Comparison of ENCODE assay signal across 8 cellular contexts in the genomic region with DNA sequence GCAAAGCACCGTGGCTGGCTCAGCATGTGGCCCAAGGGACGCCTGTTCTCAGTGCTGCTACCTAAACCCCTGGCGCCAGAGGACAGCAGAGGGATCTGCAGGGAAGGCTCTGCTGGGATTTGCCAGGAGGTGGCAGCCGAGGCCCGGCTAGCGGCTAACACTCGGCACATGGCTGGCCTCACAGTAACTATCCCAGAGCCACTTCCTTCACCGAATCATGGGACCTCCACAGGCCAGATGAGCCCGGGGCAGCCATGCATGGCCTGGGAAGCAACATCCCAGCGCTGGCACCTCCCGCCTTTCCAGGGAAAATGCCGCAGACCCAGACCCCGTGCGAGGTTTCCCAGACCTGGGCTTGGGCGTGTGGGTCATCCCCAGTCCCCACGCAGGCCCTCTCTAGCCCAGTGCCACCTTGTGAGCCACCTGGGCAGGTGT. TPM values are rescaled to one million over a fixed set of nuclear protein-coding genes. Genes with fewer than 3 reads are reported as not detected.
DNase-seq lines count a peak whose midpoint lies in the region; ATAC-seq, FAIRE-seq and TF ChIP-seq lines count a peak whose summit lies in the region.

No MANE protein-coding gene starts in this region.

- in situ Hi-C loops in Panc1 (cut with HindIII; ENCODE audit: low pct_unique_long_range_greater_than_20kb, low sequenced_read_pairs) = no loop called here

- H3K27me3 ChIP-seq in A673 (replicated peaks; ENCODE audit: insufficient read depth, low read depth, low read length, poor library complexity) (no peaks in the 10 kb centered on the region), Panc1 (ENCODE audit: control insufficient read depth, insufficient read depth, low read length) (no peaks in the 10 kb centered on the region), testis (no peaks in the 10 kb centered on the region)

- H3K4me3 Mint-ChIP-seq in activated T-helper 17 cell treated with anti-CD3 and anti-CD28 coated beads, Interleukin-2, amount 50 U/mL, for 72 hours = no peak overlapping the region

- DNase-seq in A673 (ENCODE audit: low spot score) = peak; percentile 89
- peak; percentile 73 for DNase-seq in GM18507 (ENCODE audit: extremely low spot score, insufficient read length, low read depth)
- peak; percentile 72 for DNase-seq in Panc1 (ENCODE audit: low read depth, low spot score)
- peak; percentile 75 for DNase-seq in fibroblast of villous mesenchyme (ENCODE audit: low read depth)
- DNase-seq in non-pigmented ciliary epithelial cell (ENCODE audit: low read depth) = peak; percentile 43
- DNase-seq in testis = peak; percentile 87

- no peak overlapping the region for H3K27ac Mint-ChIP-seq in activated T-helper 17 cell treated with anti-CD3 and anti-CD28 coated beads, Interleukin-2, amount 50 U/mL, for 72 hours

- POLR2A ChIA-PET in A673 (lab: Charles Lee; ENCODE audit: low non-redundant PET) = no interaction called here
- POLR2A ChIA-PET in Panc1 (lab: Charles Lee) = no interaction called here

- no peaks in the 10 kb centered on the region for H3K4me1 Mint-ChIP-seq in activated T-helper 17 cell treated with anti-CD3 and anti-CD28 coated beads, Interleukin-2, amount 50 U/mL, for 72 hours

- no peaks in the 10 kb centered on the region for H3K9me3 Mint-ChIP-seq in activated T-helper 17 cell treated with anti-CD3 and anti-CD28 coated beads, Interleukin-2, amount 50 U/mL, for 72 hours

- intact Hi-C loops in A673 (cut with micrococcal nuclease; ENCODE audit: unreplicated experiment) (loop anchor here (1.0 to 5.0 kb wide), 3 partner anchors 129 to 414 kb away; no protein-coding TSS in a partner anchor), Panc1 (cut with micrococcal nuclease; ENCODE audit: unreplicated experiment) (loop anchor here (1.0 to 5.0 kb wide), 3 partner anchors 109 to 229 kb away; a partner anchor contains a TSS), testis (cut with DNase I; ENCODE audit: low total_unique reads) (loop anchor here (10.0 kb wide), 1 partner anchor 132 kb away; no protein-coding TSS in a partner anchor)

- no peak for TF ChIP-seq POLR2A in testis (IDR thresholded peaks at IDR 0.05)

- ATAC-seq in HG03103 (IDR thresholded peaks at IDR 0.05; ENCODE audit: low read depth, unreplicated experiment) (peak; percentile 90), Panc1 (peak; percentile 97)
- peak; percentile 94 for ATAC-seq in activated T-helper 17 cell treated with anti-CD3 and anti-CD28 coated beads, Interleukin-2, amount 50 U/mL, for 72 hours (replicated peaks)

- H3K4me1 ChIP-seq in A673 (ENCODE audit: insufficient read depth, low read length, poor library complexity, severe bottlenecking) (no peaks in the 10 kb centered on the region), Panc1 (ENCODE audit: control insufficient read depth, insufficient read depth, low read length) (peaks cover 8% of the 10 kb centered on the region), testis (no peaks in the 10 kb centered on the region)

- H3K36me3 ChIP-seq in A673 (ENCODE audit: insufficient read depth, low read length, poor library complexity, severe bottlenecking) (no peaks in the 10 kb centered on the region), Panc1 (ENCODE audit: control insufficient read depth, insufficient read depth, low read length) (no peaks in the 10 kb centered on the region), testis (ENCODE audit: low read depth, missing control alignments) (no peaks in the 10 kb centered on the region)

- CTCF ChIA-PET in A673 (lab: Charles Lee) = interaction anchor here (0.5 kb wide), 1 partner anchor 221 kb away, joined by 6 read pairs; no protein-coding TSS in a partner anchor
- CTCF ChIA-PET in Panc1 (lab: Charles Lee) = interaction anchor here (0.8 kb wide), 1 partner anchor 228 kb away, joined by 3 read pairs; no protein-coding TSS in a partner anchor

- H3K27me3 Mint-ChIP-seq in activated T-helper 17 cell treated with anti-CD3 and anti-CD28 coated beads, Interleukin-2, amount 50 U/mL, for 72 hours = no peaks in the 10 kb centered on the region

- 18 to 50% methylated on average over 3 to 16 of the region's 16 CpGs for WGBS in testis, 2 donors

- no TSS peak for BruUV-seq in A673 (replicated peaks; lab: Mats Ljungman, UMichigan)
- BruUV-seq in Panc1 (replicated peaks; lab: Mats Ljungman, UMichigan) = no TSS peak

- no peaks in the 10 kb centered on the region for H3K36me3 Mint-ChIP-seq in activated T-helper 17 cell treated with anti-CD3 and anti-CD28 coated beads, Interleukin-2, amount 50 U/mL, for 72 hours (ENCODE audit: low read depth)

- peak; percentile 72 for FAIRE-seq in GM18507 (lab: Jason Lieb, UNC)

- H3K4me3 ChIP-seq in A673 (ENCODE audit: low read depth, low read length, poor library complexity, severe bottlenecking) (no peak overlapping the region), Panc1 (ENCODE audit: low read depth in 2 of 2, low read length in 2 of 2) (no peak overlapping the region), fibroblast of villous mesenchyme (ENCODE audit: low read depth, low read length) (no peak overlapping the region), testis (no peak overlapping the region)

- H3K9me3 ChIP-seq in A673 (ENCODE audit: low read depth, low read length, poor library complexity, severe bottlenecking) = no peaks in the 10 kb centered on the region
- no peaks in the 10 kb centered on the region for H3K9me3 ChIP-seq in Panc1 (ENCODE audit: control insufficient read depth, insufficient read depth, low read depth, low read length)
- H3K9me3 ChIP-seq in testis = no peaks in the 10 kb centered on the region

- TF ChIP-seq CTCF in A673 (conservative IDR thresholded peaks at IDR 0.05; ENCODE audit: low read depth, low read length) (peak; percentile 96), Panc1 (IDR thresholded peaks at IDR 0.05) (peak; percentile 100), fibroblast of villous mesenchyme (IDR thresholded peaks at IDR 0.05; ENCODE audit: insufficient read depth, low read depth, low read length) (peak; percentile 98), testis (IDR thresholded peaks at IDR 0.05) (peak; percentile 86 to 88 (median 86))

- H3K27ac ChIP-seq in A673 (ENCODE audit: low read depth, low read length, poor library complexity, severe bottlenecking) = no peak overlapping the region
- peak overlapping the region; percentile 72 for H3K27ac ChIP-seq in Panc1 (ENCODE audit: low read length)
- H3K27ac ChIP-seq in testis = no peak overlapping the region

RNA-seq across cellular contexts. Expression of a gene that starts 36.4 kb away (rescaled TPM):
- total RNA-seq in A673 (2021) (13.1 and 18.2 TPM in 2 replicates), Panc1 (2021; ENCODE audit: unreplicated experiment) (9.9 TPM), fibroblast of villous mesenchyme (under 0.01 and 0.86 TPM in 2 replicates), testis (10 to 100 TPM; 11.7 to 21.0 TPM)
- 18.0 TPM for polyA plus RNA-seq in Panc1 (2012; ENCODE audit: insufficient read length)
- 10 to 100 TPM; 14.3 to 23.5 TPM for total RNA-seq in activated T-helper 17 cell treated with anti-CD3 and anti-CD28 coated beads, Interleukin-2, amount 50 U/mL, for 72 hours
- 13.9 TPM for polyA plus RNA-seq in testis (ENCODE audit: insufficient read depth, low read depth, low replicate concordance)
